In the genomic region with DNA sequence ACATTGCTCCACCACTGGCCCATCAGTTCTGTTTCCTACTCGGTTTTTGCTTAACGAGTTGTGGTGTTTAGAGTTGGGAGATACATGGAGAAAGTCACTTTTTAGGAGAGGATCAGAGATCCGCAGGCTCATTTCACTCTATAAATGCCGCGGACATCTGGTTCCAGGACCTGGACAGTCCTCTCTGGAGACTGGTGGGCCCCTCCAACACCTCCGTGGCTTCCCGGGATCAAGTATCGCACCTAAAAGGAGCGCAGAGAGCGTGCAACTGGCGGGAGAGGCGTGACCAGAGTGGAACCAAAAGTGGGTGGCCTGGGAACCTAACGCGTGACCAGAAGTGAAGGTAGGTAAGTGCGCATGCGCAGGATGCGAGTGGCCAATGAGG, we compare ENCODE assay signal across 1 cellular context.
TF ChIP-seq lines count a peak whose summit lies in the region.

No MANE protein-coding gene starts in this region.

TF ChIP-seq in GM12878, 131 proteins besides CTCF, POLR2A, EP300 and RAD21 (continued from another document):
- TF ChIP-seq, protein P1, sequence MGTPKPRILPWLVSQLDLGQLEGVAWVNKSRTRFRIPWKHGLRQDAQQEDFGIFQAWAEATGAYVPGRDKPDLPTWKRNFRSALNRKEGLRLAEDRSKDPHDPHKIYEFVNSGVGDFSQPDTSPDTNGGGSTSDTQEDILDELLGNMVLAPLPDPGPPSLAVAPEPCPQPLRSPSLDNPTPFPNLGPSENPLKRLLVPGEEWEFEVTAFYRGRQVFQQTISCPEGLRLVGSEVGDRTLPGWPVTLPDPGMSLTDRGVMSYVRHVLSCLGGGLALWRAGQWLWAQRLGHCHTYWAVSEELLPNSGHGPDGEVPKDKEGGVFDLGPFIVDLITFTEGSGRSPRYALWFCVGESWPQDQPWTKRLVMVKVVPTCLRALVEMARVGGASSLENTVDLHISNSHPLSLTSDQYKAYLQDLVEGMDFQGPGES (IDR thresholded peaks at IDR 0.05), result no peak
- TF ChIP-seq STAT1 (conservative IDR thresholded peaks at IDR 0.05), result no peak
- no peak for TF ChIP-seq RBBP5 (conservative IDR thresholded peaks at IDR 0.05)
- no peak for TF ChIP-seq MTA2 (IDR thresholded peaks at IDR 0.05; ENCODE audit: low read depth)
- TF ChIP-seq ZNF274 (IDR thresholded peaks at IDR 0.05; ENCODE audit: insufficient read depth, insufficient read length), result no peak
